Comparison of ENCODE assay signal across 2 cellular contexts in genomic region chr3:105865867-105866350, GRCh38.
TF ChIP-seq lines count a peak whose summit lies in the region.

No MANE protein-coding gene starts in this region.

TF ChIP-seq in A549, 52 proteins besides CTCF, POLR2A, EP300 and RAD21 (continued from another document):
- TF ChIP-seq HMGXB4 (CRISPR knock-in tag; IDR thresholded peaks at IDR 0.05; ENCODE audit: borderline replicate concordance) (no peak), ZFP36 (IDR thresholded peaks at IDR 0.05; ENCODE audit: borderline replicate concordance, partially characterized antibody) (no peak), NFE2L2 (conservative IDR thresholded peaks at IDR 0.05; ENCODE audit: low read length) (no peak), MAZ (IDR thresholded peaks at IDR 0.05; ENCODE audit: borderline replicate concordance, low read depth, low read length) (no peak)
- TF ChIP-seq, protein P1, sequence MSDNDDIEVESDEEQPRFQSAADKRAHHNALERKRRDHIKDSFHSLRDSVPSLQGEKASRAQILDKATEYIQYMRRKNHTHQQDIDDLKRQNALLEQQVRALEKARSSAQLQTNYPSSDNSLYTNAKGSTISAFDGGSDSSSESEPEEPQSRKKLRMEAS (IDR thresholded peaks at IDR 0.05) = no peak

TF ChIP-seq in GM23338, 12 proteins besides CTCF, POLR2A, EP300 and RAD21 (continued from another document):
- TF ChIP-seq, protein P2, sequence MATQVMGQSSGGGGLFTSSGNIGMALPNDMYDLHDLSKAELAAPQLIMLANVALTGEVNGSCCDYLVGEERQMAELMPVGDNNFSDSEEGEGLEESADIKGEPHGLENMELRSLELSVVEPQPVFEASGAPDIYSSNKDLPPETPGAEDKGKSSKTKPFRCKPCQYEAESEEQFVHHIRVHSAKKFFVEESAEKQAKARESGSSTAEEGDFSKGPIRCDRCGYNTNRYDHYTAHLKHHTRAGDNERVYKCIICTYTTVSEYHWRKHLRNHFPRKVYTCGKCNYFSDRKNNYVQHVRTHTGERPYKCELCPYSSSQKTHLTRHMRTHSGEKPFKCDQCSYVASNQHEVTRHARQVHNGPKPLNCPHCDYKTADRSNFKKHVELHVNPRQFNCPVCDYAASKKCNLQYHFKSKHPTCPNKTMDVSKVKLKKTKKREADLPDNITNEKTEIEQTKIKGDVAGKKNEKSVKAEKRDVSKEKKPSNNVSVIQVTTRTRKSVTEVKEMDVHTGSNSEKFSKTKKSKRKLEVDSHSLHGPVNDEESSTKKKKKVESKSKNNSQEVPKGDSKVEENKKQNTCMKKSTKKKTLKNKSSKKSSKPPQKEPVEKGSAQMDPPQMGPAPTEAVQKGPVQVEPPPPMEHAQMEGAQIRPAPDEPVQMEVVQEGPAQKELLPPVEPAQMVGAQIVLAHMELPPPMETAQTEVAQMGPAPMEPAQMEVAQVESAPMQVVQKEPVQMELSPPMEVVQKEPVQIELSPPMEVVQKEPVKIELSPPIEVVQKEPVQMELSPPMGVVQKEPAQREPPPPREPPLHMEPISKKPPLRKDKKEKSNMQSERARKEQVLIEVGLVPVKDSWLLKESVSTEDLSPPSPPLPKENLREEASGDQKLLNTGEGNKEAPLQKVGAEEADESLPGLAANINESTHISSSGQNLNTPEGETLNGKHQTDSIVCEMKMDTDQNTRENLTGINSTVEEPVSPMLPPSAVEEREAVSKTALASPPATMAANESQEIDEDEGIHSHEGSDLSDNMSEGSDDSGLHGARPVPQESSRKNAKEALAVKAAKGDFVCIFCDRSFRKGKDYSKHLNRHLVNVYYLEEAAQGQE (IDR thresholded peaks at IDR 0.05; ENCODE audit: unreplicated experiment) = no peak
- TF ChIP-seq, protein P3, sequence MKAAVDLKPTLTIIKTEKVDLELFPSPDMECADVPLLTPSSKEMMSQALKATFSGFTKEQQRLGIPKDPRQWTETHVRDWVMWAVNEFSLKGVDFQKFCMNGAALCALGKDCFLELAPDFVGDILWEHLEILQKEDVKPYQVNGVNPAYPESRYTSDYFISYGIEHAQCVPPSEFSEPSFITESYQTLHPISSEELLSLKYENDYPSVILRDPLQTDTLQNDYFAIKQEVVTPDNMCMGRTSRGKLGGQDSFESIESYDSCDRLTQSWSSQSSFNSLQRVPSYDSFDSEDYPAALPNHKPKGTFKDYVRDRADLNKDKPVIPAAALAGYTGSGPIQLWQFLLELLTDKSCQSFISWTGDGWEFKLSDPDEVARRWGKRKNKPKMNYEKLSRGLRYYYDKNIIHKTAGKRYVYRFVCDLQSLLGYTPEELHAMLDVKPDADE (IDR thresholded peaks at IDR 0.05) = no peak
- TF ChIP-seq NANOG (IDR thresholded peaks at IDR 0.05; ENCODE audit: borderline replicate concordance) (no peak), EZH2phosphoT487 (IDR thresholded peaks at IDR 0.05; ENCODE audit: unreplicated experiment) (no peak), POLR2AphosphoS5 (IDR thresholded peaks at IDR 0.05; ENCODE audit: low read depth) (no peak), EZH2 (IDR thresholded peaks at IDR 0.05; ENCODE audit: low read depth, unreplicated experiment) (no peak), STAT1 (IDR thresholded peaks at IDR 0.05; ENCODE audit: unreplicated experiment) (no peak)
- TF ChIP-seq, protein P4, sequence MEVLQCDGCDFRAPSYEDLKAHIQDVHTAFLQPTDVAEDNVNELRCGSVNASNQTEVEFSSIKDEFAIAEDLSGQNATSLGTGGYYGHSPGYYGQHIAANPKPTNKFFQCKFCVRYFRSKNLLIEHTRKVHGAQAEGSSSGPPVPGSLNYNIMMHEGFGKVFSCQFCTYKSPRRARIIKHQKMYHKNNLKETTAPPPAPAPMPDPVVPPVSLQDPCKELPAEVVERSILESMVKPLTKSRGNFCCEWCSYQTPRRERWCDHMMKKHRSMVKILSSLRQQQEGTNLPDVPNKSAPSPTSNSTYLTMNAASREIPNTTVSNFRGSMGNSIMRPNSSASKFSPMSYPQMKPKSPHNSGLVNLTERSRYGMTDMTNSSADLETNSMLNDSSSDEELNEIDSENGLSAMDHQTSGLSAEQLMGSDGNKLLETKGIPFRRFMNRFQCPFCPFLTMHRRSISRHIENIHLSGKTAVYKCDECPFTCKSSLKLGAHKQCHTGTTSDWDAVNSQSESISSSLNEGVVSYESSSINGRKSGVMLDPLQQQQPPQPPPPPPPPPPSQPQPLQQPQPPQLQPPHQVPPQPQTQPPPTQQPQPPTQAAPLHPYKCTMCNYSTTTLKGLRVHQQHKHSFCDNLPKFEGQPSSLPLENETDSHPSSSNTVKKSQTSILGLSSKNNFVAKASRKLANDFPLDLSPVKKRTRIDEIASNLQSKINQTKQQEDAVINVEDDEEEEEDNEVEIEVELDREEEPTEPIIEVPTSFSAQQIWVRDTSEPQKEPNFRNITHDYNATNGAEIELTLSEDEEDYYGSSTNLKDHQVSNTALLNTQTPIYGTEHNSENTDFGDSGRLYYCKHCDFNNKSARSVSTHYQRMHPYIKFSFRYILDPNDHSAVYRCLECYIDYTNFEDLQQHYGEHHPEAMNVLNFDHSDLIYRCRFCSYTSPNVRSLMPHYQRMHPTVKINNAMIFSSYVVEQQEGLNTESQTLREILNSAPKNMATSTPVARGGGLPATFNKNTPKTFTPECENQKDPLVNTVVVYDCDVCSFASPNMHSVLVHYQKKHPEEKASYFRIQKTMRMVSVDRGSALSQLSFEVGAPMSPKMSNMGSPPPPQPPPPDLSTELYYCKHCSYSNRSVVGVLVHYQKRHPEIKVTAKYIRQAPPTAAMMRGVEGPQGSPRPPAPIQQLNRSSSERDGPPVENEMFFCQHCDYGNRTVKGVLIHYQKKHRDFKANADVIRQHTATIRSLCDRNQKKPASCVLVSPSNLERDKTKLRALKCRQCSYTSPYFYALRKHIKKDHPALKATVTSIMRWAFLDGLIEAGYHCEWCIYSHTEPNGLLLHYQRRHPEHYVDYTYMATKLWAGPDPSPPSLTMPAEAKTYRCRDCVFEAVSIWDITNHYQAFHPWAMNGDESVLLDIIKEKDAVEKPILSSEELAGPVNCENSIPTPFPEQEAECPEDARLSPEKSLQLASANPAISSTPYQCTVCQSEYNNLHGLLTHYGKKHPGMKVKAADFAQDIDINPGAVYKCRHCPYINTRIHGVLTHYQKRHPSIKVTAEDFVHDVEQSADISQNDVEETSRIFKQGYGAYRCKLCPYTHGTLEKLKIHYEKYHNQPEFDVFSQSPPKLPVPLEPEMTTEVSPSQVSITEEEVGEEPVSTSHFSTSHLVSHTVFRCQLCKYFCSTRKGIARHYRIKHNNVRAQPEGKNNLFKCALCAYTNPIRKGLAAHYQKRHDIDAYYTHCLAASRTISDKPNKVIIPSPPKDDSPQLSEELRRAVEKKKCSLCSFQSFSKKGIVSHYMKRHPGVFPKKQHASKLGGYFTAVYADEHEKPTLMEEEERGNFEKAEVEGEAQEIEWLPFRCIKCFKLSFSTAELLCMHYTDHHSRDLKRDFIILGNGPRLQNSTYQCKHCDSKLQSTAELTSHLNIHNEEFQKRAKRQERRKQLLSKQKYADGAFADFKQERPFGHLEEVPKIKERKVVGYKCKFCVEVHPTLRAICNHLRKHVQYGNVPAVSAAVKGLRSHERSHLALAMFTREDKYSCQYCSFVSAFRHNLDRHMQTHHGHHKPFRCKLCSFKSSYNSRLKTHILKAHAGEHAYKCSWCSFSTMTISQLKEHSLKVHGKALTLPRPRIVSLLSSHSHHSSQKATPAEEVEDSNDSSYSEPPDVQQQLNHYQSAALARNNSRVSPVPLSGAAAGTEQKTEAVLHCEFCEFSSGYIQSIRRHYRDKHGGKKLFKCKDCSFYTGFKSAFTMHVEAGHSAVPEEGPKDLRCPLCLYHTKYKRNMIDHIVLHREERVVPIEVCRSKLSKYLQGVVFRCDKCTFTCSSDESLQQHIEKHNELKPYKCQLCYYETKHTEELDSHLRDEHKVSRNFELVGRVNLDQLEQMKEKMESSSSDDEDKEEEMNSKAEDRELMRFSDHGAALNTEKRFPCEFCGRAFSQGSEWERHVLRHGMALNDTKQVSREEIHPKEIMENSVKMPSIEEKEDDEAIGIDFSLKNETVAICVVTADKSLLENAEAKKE (CRISPR knock-in tag; IDR thresholded peaks at IDR 0.05) = no peak
TF ChIP-seq in GM23338: peak in this region for 0.
